ENCODE assay signal across 8 cellular contexts in the genomic region with DNA sequence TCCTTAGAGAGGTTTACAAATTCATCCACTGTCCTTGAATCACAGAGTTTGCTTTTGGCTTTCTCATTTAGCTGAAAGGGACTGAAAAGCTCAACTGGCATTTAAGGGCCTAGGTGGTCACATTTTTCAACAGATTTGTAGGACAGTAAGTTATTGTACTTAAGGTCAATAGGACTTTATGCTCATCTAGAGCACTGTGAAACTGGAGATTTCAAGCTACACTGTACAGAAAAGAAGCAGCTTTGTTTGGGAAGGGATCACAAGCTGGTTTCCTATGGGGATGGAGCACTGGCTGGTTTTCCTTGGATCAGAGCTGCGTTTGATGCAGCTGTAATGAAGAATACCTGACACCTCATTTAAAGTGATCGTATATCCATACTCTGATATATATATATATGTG.
"Had no signal": no experiment of that assay in that cellular context is flagged by ENCODE, and none has a peak within 500 bp of the region (broad histone marks: within the 10 kb centered on the region; RNA-seq: fewer than 3 reads in every experiment).

No MANE protein-coding gene starts in this region.

- FAIRE-seq: G401.6, GM12878, GM12891, GM12892, GM18507, GM19239 had no signal

- DNase-seq: GDM1, GF-D8 had no signal

- H3K4me3 ChIP-seq: GM12878 had no signal

- ATAC-seq: GM12878 had no signal
